ENCODE assay signal across 12 cellular contexts in genomic region chr4:43763029-43763610, GRCh38.
A peak's percentile ranks its signal among the peaks of the same experiment; 100 is the strongest.
DNase-seq lines count a peak whose midpoint lies in the region; ATAC-seq and TF ChIP-seq lines count a peak whose summit lies in the region.
"Had no signal": no experiment of that assay in that cellular context is flagged by ENCODE, and none has a peak within 500 bp of the region (broad histone marks: within the 10 kb centered on the region; RNA-seq: fewer than 3 reads in every experiment).

No MANE protein-coding gene starts in this region.

- H3K4me3 ChIP-seq in GM12864 (ENCODE audit: low read depth, low read length) (peak overlapping the region; percentile 44; the same call in 1 of the 2 replicates), left ventricle myocardium inferior (no peak overlapping the region), neuronal stem cell (ENCODE audit: low read length in 2 of 2) (no peak overlapping the region)

- H3K18ac ChIP-seq in neuronal stem cell (ENCODE audit: low read length) = no peak overlapping the region

- H2AFZ ChIP-seq in neuronal stem cell (ENCODE audit: low read length) = no peak overlapping the region

- H3K27ac ChIP-seq in left ventricle myocardium inferior (replicated peaks) (no peak overlapping the region), neuronal stem cell (replicated peaks; ENCODE audit: low read length) (no peak overlapping the region)

- H3K4me1 ChIP-seq in left ventricle myocardium inferior (no peaks in the 10 kb centered on the region), neuronal stem cell (ENCODE audit: control insufficient read depth in 2 of 2, insufficient read depth in 1 of 2, low read depth in 1 of 2, low read length in 2 of 2) (no peaks in the 10 kb centered on the region)

- no peak overlapping the region for H2BK5ac ChIP-seq in neuronal stem cell (ENCODE audit: low read length)

- no peaks in the 10 kb centered on the region for H3K79me1 ChIP-seq in neuronal stem cell (ENCODE audit: low read depth, low read length)

- DNase-seq in GM12864 (ENCODE audit: low read depth) (no peak), cerebellar cortex (ENCODE audit: low spot score) (peak; percentile 96), AG08395 (ENCODE audit: low spot score) (no peak), left ventricle myocardium inferior (no peak), neuronal stem cell (ENCODE audit: low spot score) (no peak)
- DNase-seq: activated naive CD8-positive, alpha-beta T cell treated with anti-CD3 and anti-CD28 coated beads, Interleukin-2, amount 50 U/mL, for 24 hours; H7; NCI-H1694 treated with DMSO at 0.1 percent for 48 hours had no signal

- no peak overlapping the region for H2BK120ac ChIP-seq in neuronal stem cell (ENCODE audit: low read depth, low read length)

- peak; percentile 47 for ATAC-seq in GM21515 (IDR thresholded peaks at IDR 0.05; ENCODE audit: unreplicated experiment)
- ATAC-seq in HG03342 (IDR thresholded peaks at IDR 0.05; ENCODE audit: unreplicated experiment) = peak; percentile 51
- no peak for ATAC-seq in esophagus mucosa
- ATAC-seq: activated naive CD8-positive, alpha-beta T cell treated with anti-CD3 and anti-CD28 coated beads, Interleukin-2, amount 50 U/mL, for 24 hours; CD8-positive, alpha-beta T cell had no signal

- no peak overlapping the region for H4K91ac ChIP-seq in neuronal stem cell (ENCODE audit: low read depth, low read length, poor library complexity)

- H2BK12ac ChIP-seq in neuronal stem cell (ENCODE audit: low read length) = no peak overlapping the region

- H3K9ac ChIP-seq in neuronal stem cell (ENCODE audit: low read depth, low read length, poor library complexity) = no peak overlapping the region

- H3K9me3 ChIP-seq in left ventricle myocardium inferior (replicated peaks) (no peaks in the 10 kb centered on the region), neuronal stem cell (replicated peaks in 1 of 2; ENCODE audit: control insufficient read depth in 2 of 2, insufficient read depth in 1 of 2, low read depth in 1 of 2, low read length in 2 of 2) (no peaks in the 10 kb centered on the region)

- H2AK5ac ChIP-seq in neuronal stem cell (ENCODE audit: low read depth, low read length) = no peak overlapping the region

- H4K8ac ChIP-seq in neuronal stem cell (ENCODE audit: low read depth, low read length) = no peak overlapping the region

- H2BK15ac ChIP-seq in neuronal stem cell (ENCODE audit: low read length) = no peak overlapping the region

- no peak for TF ChIP-seq CTCF in GM12864 (IDR thresholded peaks at IDR 0.05; ENCODE audit: low read depth, low read length, missing control alignments)
- no peak for TF ChIP-seq CTCF in left ventricle myocardium inferior (IDR thresholded peaks at IDR 0.05; ENCODE audit: borderline replicate concordance)

- WGBS in neuronal stem cell (ENCODE audit: extremely low coverage in 2 of 2, insufficient read length in 2 of 2, insufficient replicate concordance in 1 of 2), 2 donors = no CpG with 5 or more reads among the region's 4 CpGs

- no peak overlapping the region for H3K4me2 ChIP-seq in neuronal stem cell (ENCODE audit: insufficient read depth, low read length, poor library complexity, severe bottlenecking)

- H3K14ac ChIP-seq in neuronal stem cell (ENCODE audit: low read length) = no peak overlapping the region

- no peak overlapping the region for H3K23ac ChIP-seq in neuronal stem cell (ENCODE audit: low read depth, low read length, poor library complexity)

- H3K36me3 ChIP-seq in left ventricle myocardium inferior (no peaks in the 10 kb centered on the region), neuronal stem cell (replicated peaks in 1 of 2; ENCODE audit: control insufficient read depth in 2 of 2, insufficient read depth in 2 of 2, low read length in 2 of 2) (no peaks in the 10 kb centered on the region)

- intact Hi-C loops in left ventricle myocardium inferior (cut with micrococcal nuclease) = no loop called here

- no peak overlapping the region for H3K4ac ChIP-seq in neuronal stem cell (ENCODE audit: low read length)

- no peaks in the 10 kb centered on the region for H3K27me3 ChIP-seq in left ventricle myocardium inferior (ENCODE audit: low read depth)
- no peaks in the 10 kb centered on the region for H3K27me3 ChIP-seq in neuronal stem cell (ENCODE audit: control insufficient read depth in 3 of 3, insufficient read depth in 3 of 3, low read depth in 1 of 3, low read length in 3 of 3)
